In the genomic region with DNA sequence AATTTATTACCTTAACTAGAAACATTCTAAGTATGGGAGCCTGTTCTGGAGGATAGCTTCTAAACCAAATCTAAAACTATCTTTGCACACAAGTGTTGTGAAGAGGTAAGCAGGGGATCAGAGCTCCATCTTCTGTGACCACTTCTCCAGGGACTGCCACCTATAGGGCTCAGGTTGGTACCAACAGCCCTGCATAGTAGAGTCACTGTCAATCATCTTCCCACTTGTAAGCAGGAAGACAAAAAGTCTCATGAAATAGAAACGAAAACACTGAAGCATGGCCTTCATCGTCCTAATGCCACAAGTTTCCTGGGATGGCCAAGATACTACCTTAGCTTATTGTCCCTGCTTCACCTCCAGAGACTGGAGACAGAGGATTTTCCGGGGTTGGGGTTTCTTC, we compare ENCODE assay signal across 27 cellular contexts. TPM values are rescaled to one million over a fixed set of nuclear protein-coding genes. Genes with fewer than 3 reads are reported as not detected.
DNase-seq lines count a peak whose midpoint lies in the region; ATAC-seq and TF ChIP-seq lines count a peak whose summit lies in the region.
"Had no signal": no experiment of that assay in that cellular context is flagged by ENCODE, and none has a peak within 500 bp of the region (broad histone marks: within the 10 kb centered on the region; RNA-seq: fewer than 3 reads in every experiment).

No MANE protein-coding gene starts in this region.

- H3K4me3 ChIP-seq in spleen, result no peak overlapping the region
- H3K4me3 ChIP-seq: coronary artery, gastroesophageal sphincter, left ventricle myocardium inferior had no signal

- peaks cover 0 to 90% (median 58%) of the 10 kb centered on the region in 6 donors for H3K36me3 ChIP-seq in spleen

- no peaks in the 10 kb centered on the region for H3K27me3 Mint-ChIP-seq in activated naive CD4-positive, alpha-beta T cell treated with anti-CD3 and anti-CD28 coated beads, Interleukin-2, amount 10 ng/mL, durations not matched to agents 7 days and 5 days
- no peaks in the 10 kb centered on the region for H3K27me3 Mint-ChIP-seq in T-cell
- no peaks in the 10 kb centered on the region for H3K27me3 Mint-ChIP-seq in activated naive CD8-positive, alpha-beta T cell treated with anti-CD3 and anti-CD28 coated beads for 36 hours

- H3K4me1 Mint-ChIP-seq in activated naive CD4-positive, alpha-beta T cell treated with anti-CD3 and anti-CD28 coated beads, Interleukin-2, amount 10 ng/mL, durations not matched to agents 7 days and 5 days, result peaks cover 49% of the 10 kb centered on the region
- H3K4me1 Mint-ChIP-seq in T-cell, result peaks cover 31 to 46% (median 37%) of the 10 kb centered on the region in 3 donors
- H3K4me1 Mint-ChIP-seq in activated naive CD8-positive, alpha-beta T cell treated with anti-CD3 and anti-CD28 coated beads for 36 hours, result peaks cover 27% of the 10 kb centered on the region
- H3K4me1 Mint-ChIP-seq: endodermal cell, mesothelial cell of epicardium, nephron progenitor cell had no signal

- WGBS in spleen, 5 donors, result 36 to 55% (median 49%) methylated on average over 3 of the region's 3 CpGs

- ATAC-seq in T-cell (replicated peaks in 1 of 4), result peak; percentile 31 to 54 (median 48)
- ATAC-seq: gastroesophageal sphincter, sciatic nerve had no signal

- peaks cover 0 to 28% (median 14%) of the 10 kb centered on the region in 6 donors for H3K4me1 ChIP-seq in spleen

- H3K27ac ChIP-seq in spleen, result peak overlapping the region in 5 of 8 donors; percentile 1 to 74 (median 54)
- H3K27ac ChIP-seq: C4-2B, coronary artery, gastroesophageal sphincter, left ventricle myocardium inferior had no signal

- peak overlapping the region; percentile 75 for H3K27ac Mint-ChIP-seq in activated naive CD4-positive, alpha-beta T cell treated with anti-CD3 and anti-CD28 coated beads, Interleukin-2, amount 10 ng/mL, durations not matched to agents 7 days and 5 days
- peak overlapping the region; percentile 90 to 92 for H3K27ac Mint-ChIP-seq in T-cell
- peak overlapping the region; percentile 91 for H3K27ac Mint-ChIP-seq in activated naive CD8-positive, alpha-beta T cell treated with anti-CD3 and anti-CD28 coated beads for 36 hours
- H3K27ac Mint-ChIP-seq: endodermal cell, mesothelial cell of epicardium, nephron progenitor cell had no signal

- H3K9me3 ChIP-seq in spleen, result no peaks in the 10 kb centered on the region
- H3K9me3 ChIP-seq: gastroesophageal sphincter, left ventricle myocardium inferior had no signal

- POLR2A ChIA-PET in T-cell (lab: Charles Lee), result interaction anchor here in 1 of 2 donors (0.7 kb wide), 1 partner anchor 63 kb away, joined by 4 read pairs; no protein-coding TSS in a partner anchor

- peaks cover 72% of the 10 kb centered on the region for H3K36me3 Mint-ChIP-seq in activated naive CD4-positive, alpha-beta T cell treated with anti-CD3 and anti-CD28 coated beads, Interleukin-2, amount 10 ng/mL, durations not matched to agents 7 days and 5 days
- H3K36me3 Mint-ChIP-seq in T-cell, result peaks cover 56% of the 10 kb centered on the region
- peaks cover 50% of the 10 kb centered on the region for H3K36me3 Mint-ChIP-seq in activated naive CD8-positive, alpha-beta T cell treated with anti-CD3 and anti-CD28 coated beads for 36 hours

- TF ChIP-seq CTCF in spleen (IDR thresholded peaks at IDR 0.05 in 8 of 11, conservative IDR thresholded peaks at IDR 0.05 in 3 of 11), result no peak

- CTCF ChIA-PET in activated naive CD4-positive, alpha-beta T cell treated with anti-CD3 and anti-CD28 coated beads, Interleukin-2, amount 10 ng/mL, durations not matched to agents 7 days and 5 days (lab: Charles Lee), result interaction anchor here (0.8 to 2.2 kb wide), 10 partner anchors 10 to 518 kb away, joined by 3 to 15 read pairs (median 3); no protein-coding TSS in a partner anchor
- CTCF ChIA-PET in T-cell (lab: Charles Lee), result interaction anchor here (0.6 to 1.1 kb wide), 5 partner anchors 40 to 264 kb away, joined by 3 to 5 read pairs (median 4); no protein-coding TSS in a partner anchor

- no peak for DNase-seq in activated naive CD4-positive, alpha-beta T cell treated with anti-CD3 and anti-CD28 coated beads, Interleukin-2, amount 10 ng/mL, durations not matched to agents 7 days and 5 days
- DNase-seq in activated naive CD4-positive, alpha-beta T cell treated with anti-CD3 and anti-CD28 coated beads, Interleukin-2, amount 50 U/mL, for 16 hours, result no peak
- DNase-seq in T-cell, result no peak
- no peak for DNase-seq in activated naive CD8-positive, alpha-beta T cell treated with anti-CD3 and anti-CD28 coated beads for 36 hours
- DNase-seq in spleen, result no peak
- DNase-seq in HUDEP-2 (lab: John Stamatoyannopoulos, UW; ENCODE audit: unreplicated experiment in 76 of 76), result no peak
- DNase-seq in stimulated activated CD4-positive, alpha-beta T cell treated with anti-CD3 and anti-CD28 coated beads, Interleukin-12 subunit alpha, Interleukin-12 subunit beta, amount 100 ng/mL, for 4 hours, result no peak
- DNase-seq: activated CD4-positive, alpha-beta T cell treated with anti-CD3 and anti-CD28 coated beads, Interleukin-2, amount 50 U/mL, for 1 hour; DMS 273 treated with DMSO at 0.1 percent for 48 hours; endodermal cell; H7; hypothalamus; left ventricle myocardium inferior; NCI-H1048; NCI-H1694 treated with DMSO at 0.1 percent for 48 hours; NCI-H2171; NCI-H524; nephron progenitor cell; NK-92 treated with Interleukin-12 subunit alpha and Interleukin-12 subunit beta, amount 100 ng/mL, for 24 hours; SHP77 treated with DMSO at 0.1 percent for 48 hours; trophoblast cell had no signal

- no peak for TF ChIP-seq POLR2A in spleen (IDR thresholded peaks at IDR 0.05)

- no peaks in the 10 kb centered on the region for H3K9me3 Mint-ChIP-seq in activated naive CD4-positive, alpha-beta T cell treated with anti-CD3 and anti-CD28 coated beads, Interleukin-2, amount 10 ng/mL, durations not matched to agents 7 days and 5 days
- no peaks in the 10 kb centered on the region for H3K9me3 Mint-ChIP-seq in T-cell
- no peaks in the 10 kb centered on the region for H3K9me3 Mint-ChIP-seq in activated naive CD8-positive, alpha-beta T cell treated with anti-CD3 and anti-CD28 coated beads for 36 hours
- H3K9me3 Mint-ChIP-seq: endodermal cell, nephron progenitor cell had no signal

- no peak overlapping the region for H3K4me3 Mint-ChIP-seq in activated naive CD4-positive, alpha-beta T cell treated with anti-CD3 and anti-CD28 coated beads, Interleukin-2, amount 10 ng/mL, durations not matched to agents 7 days and 5 days
- H3K4me3 Mint-ChIP-seq in T-cell, result peak overlapping the region in 1 of 3 donors; percentile 33
- H3K4me3 Mint-ChIP-seq in activated naive CD8-positive, alpha-beta T cell treated with anti-CD3 and anti-CD28 coated beads for 36 hours, result no peak overlapping the region
- H3K4me3 Mint-ChIP-seq: endodermal cell, mesothelial cell of epicardium, nephron progenitor cell had no signal

- no peaks in the 10 kb centered on the region for H3K27me3 ChIP-seq in spleen (replicated peaks in 1 of 7)
- H3K27me3 ChIP-seq: gastroesophageal sphincter had no signal

- intact Hi-C loops in spleen (cut with DNase I; ENCODE audit: low total_unique reads), result no loop called here

RNA-seq across cellular contexts. Expression of a gene that starts 43.8 kb away (rescaled TPM):
- total RNA-seq in T-cell, result 10 to 100 TPM; 55.1 to 67.6 (median 60.2) TPM
- total RNA-seq in activated naive CD8-positive, alpha-beta T cell treated with anti-CD3 and anti-CD28 coated beads for 36 hours, result 10 to 100 TPM; 30.3 to 32.2 TPM
- total RNA-seq in spleen, result 10 to 100 TPM; 45.2 to 59.6 (median 51.1) TPM
- polyA plus RNA-seq in spleen, result 10 to 100 TPM; 10.3 to 16.9 (median 15.3) TPM

RNA-seq across cellular contexts. Expression of a gene that starts 48.3 kb away (rescaled TPM):
- not detected for total RNA-seq in T-cell
- total RNA-seq in activated naive CD8-positive, alpha-beta T cell treated with anti-CD3 and anti-CD28 coated beads for 36 hours, result not detected
- total RNA-seq in spleen, result under 1 TPM in 5 of 7 donors, not detected in 2; 0.09 to 0.23 (median 0.13) TPM
- polyA plus RNA-seq in spleen, result under 1 TPM in 2 of 3 donors, not detected in 1; 0.02 to 0.06 TPM
- total RNA-seq: gastroesophageal sphincter, LHCN-M2 had no signal

RNA-seq across cellular contexts. Expression of a gene that starts 57.7 kb away (rescaled TPM):
- total RNA-seq in T-cell, result 100 to 1,000 TPM; 105 to 140 (median 116) TPM
- total RNA-seq in activated naive CD8-positive, alpha-beta T cell treated with anti-CD3 and anti-CD28 coated beads for 36 hours, result 10 to 100 TPM; 59.5 to 61.7 TPM
- total RNA-seq in spleen, result 100 to 1,000 TPM in 1 of 7 donors, 10 to 100 TPM in 6; 41.2 to 121 (median 52.8) TPM
- polyA plus RNA-seq in spleen, result 10 to 100 TPM; 30.8 to 37.2 (median 35.4) TPM
